ENCODE assay signal across 8 cellular contexts in genomic region chr7:155804897-155805825, GRCh38. TPM values are rescaled to one million over a fixed set of nuclear protein-coding genes. Genes with fewer than 3 reads are reported as not detected.
DNase-seq lines count a peak whose midpoint lies in the region; ATAC-seq and TF ChIP-seq lines count a peak whose summit lies in the region.

No MANE protein-coding gene starts in this region.

- DNase-seq in AG20443 (ENCODE audit: low spot score) (peak; percentile 91), GM19238 (ENCODE audit: insufficient read length, low spot score) (peak; percentile 85), LNCaP clone FGC (ENCODE audit: low read depth) (no peak), WTC11 (ENCODE audit: low spot score) (peak; percentile 85), chondrocyte (ENCODE audit: low spot score) (peak; percentile 68), left kidney (ENCODE audit: low read depth, low spot score) (peak; percentile 88)
- peak; percentile 19 to 64 (median 25) for DNase-seq in stimulated activated CD4-positive, alpha-beta T cell treated with anti-CD3 and anti-CD28 coated beads, TNF-alpha, amount 100 ng/mL, for 48 hours (ENCODE audit: low read depth in 3 of 3)

- H3K27me3 Mint-ChIP-seq in WTC11 (ENCODE audit: low read depth) (peaks cover 94% of the 10 kb centered on the region), chondrocyte (ENCODE audit: low read depth) (peaks cover 36% of the 10 kb centered on the region)

- peak overlapping the region; percentile 40 for H3K4me3 ChIP-seq in LNCaP clone FGC (ENCODE audit: low read depth, low read length)

- H3K36me3 Mint-ChIP-seq in WTC11 (no peaks in the 10 kb centered on the region), chondrocyte (ENCODE audit: low read depth) (no peaks in the 10 kb centered on the region)

- H3K9me3 Mint-ChIP-seq in WTC11 (no peaks in the 10 kb centered on the region), chondrocyte (ENCODE audit: low read depth) (no peaks in the 10 kb centered on the region)

- H3K4me1 Mint-ChIP-seq in WTC11 (peaks cover 30% of the 10 kb centered on the region), chondrocyte (ENCODE audit: low read depth) (peaks cover 25% of the 10 kb centered on the region)

- H3K27ac Mint-ChIP-seq in WTC11 (no peak overlapping the region), chondrocyte (ENCODE audit: unreplicated experiment) (no peak overlapping the region)

- POLR2A ChIA-PET in WTC11 (lab: Charles Lee), result no interaction called here

- peak overlapping the region; percentile 61 for H3K4me3 Mint-ChIP-seq in WTC11
- H3K4me3 Mint-ChIP-seq in chondrocyte (ENCODE audit: unreplicated experiment), result peak overlapping the region; percentile 69

- CTCF ChIA-PET in WTC11 (lab: Charles Lee), result interaction anchor here (0.5 to 2.2 kb wide), 3 partner anchors 9 to 244 kb away, joined by 3 to 14 read pairs (median 4); no protein-coding TSS in a partner anchor

- ATAC-seq in WTC11 (peak; percentile 35), GM21423 (IDR thresholded peaks at IDR 0.05; ENCODE audit: unreplicated experiment) (no peak)

- peak; percentile 90 for TF ChIP-seq CTCF in LNCaP clone FGC (IDR thresholded peaks at IDR 0.05; ENCODE audit: control insufficient read depth, extremely low read depth, insufficient read depth)
- peak; percentile 69 for TF ChIP-seq CTCF in WTC11 (IDR thresholded peaks at IDR 0.05)
- peak; percentile 81 for TF ChIP-seq CTCF in chondrocyte (IDR thresholded peaks at IDR 0.05)

TF ChIP-seq in WTC11, 78 proteins besides CTCF, POLR2A, EP300 and RAD21:
- TF ChIP-seq E2F4 (CRISPR knock-in tag; IDR thresholded peaks at IDR 0.05; ENCODE audit: borderline replicate concordance, low read depth), result no peak
- no peak for TF ChIP-seq FOXP1 (CRISPR knock-in tag; IDR thresholded peaks at IDR 0.05; ENCODE audit: borderline replicate concordance)
- no peak for TF ChIP-seq FOXK1 (CRISPR knock-in tag; IDR thresholded peaks at IDR 0.05)
- no peak for TF ChIP-seq NFYB (CRISPR knock-in tag; conservative IDR thresholded peaks at IDR 0.05; ENCODE audit: low read depth)
- no peak for TF ChIP-seq GABPB1 (CRISPR knock-in tag; IDR thresholded peaks at IDR 0.05)
- TF ChIP-seq TP53 (CRISPR knock-in tag; IDR thresholded peaks at IDR 0.05), result no peak
- TF ChIP-seq ZNF138 (CRISPR knock-in tag; conservative IDR thresholded peaks at IDR 0.05), result no peak
- peak; percentile 47; the same call in 1 of the 2 replicates for TF ChIP-seq MAX (CRISPR knock-in tag; IDR thresholded peaks at IDR 0.05)
- TF ChIP-seq NFE2L1 (CRISPR knock-in tag; IDR thresholded peaks at IDR 0.05), result no peak
- TF ChIP-seq ZNF263 (CRISPR knock-in tag; IDR thresholded peaks at IDR 0.05; ENCODE audit: low read depth), result no peak
- TF ChIP-seq USF2 (CRISPR knock-in tag; IDR thresholded peaks at IDR 0.05), result 0 out of 2 replicates have a peak, but pooled peaks have one; percentile 7
- no peak for TF ChIP-seq STAT6 (CRISPR knock-in tag; conservative IDR thresholded peaks at IDR 0.05; ENCODE audit: low read depth)
- TF ChIP-seq SP1 (CRISPR knock-in tag; conservative IDR thresholded peaks at IDR 0.05), result no peak
- peak; percentile 76 for TF ChIP-seq ZNF423 (CRISPR knock-in tag; IDR thresholded peaks at IDR 0.05)
- TF ChIP-seq KAT7 (CRISPR knock-in tag; IDR thresholded peaks at IDR 0.05; ENCODE audit: borderline replicate concordance), result no peak
- peak; percentile 7; the same call in 1 of the 2 replicates for TF ChIP-seq HMGXB4 (CRISPR knock-in tag; IDR thresholded peaks at IDR 0.05)
- no peak for TF ChIP-seq HMGA2 (CRISPR knock-in tag; IDR thresholded peaks at IDR 0.05)
- TF ChIP-seq ATF1 (CRISPR knock-in tag; IDR thresholded peaks at IDR 0.05), result no peak

RNA-seq across cellular contexts. Expression of gene SHH, which starts 7.1 kb away (rescaled TPM):
- 0.05 to 0.37 TPM (median 0.26 TPM) in 3 replicates for total RNA-seq in WTC11 (2021)
- not detected in 3 replicates for total RNA-seq in chondrocyte
